In the genomic region with DNA sequence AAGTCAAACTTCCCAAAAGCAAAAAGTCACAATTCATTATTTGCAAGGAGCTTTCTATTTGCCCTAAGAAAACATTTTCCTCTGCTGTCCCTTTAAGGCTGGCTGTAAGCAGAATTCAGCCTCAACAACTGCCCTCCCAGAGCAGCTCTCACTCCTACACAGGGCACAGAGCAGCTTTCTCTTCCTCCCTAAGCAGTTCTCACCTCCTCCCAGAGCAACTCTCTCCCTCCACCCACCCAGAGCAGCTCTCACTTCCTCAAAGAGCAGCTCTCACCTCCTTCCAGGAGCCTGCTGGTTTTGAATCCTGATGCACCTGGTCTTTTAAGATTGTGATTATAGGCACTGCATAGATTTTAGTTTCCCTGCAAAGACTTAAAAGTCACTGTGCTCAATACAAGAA, we compare ENCODE assay signal across 13 cellular contexts.
DNase-seq lines count a peak whose midpoint lies in the region; ATAC-seq and TF ChIP-seq lines count a peak whose summit lies in the region.
"Had no signal": no experiment of that assay in that cellular context is flagged by ENCODE, and none has a peak within 500 bp of the region (broad histone marks: within the 10 kb centered on the region; RNA-seq: fewer than 3 reads in every experiment).

No MANE protein-coding gene starts in this region.

- no peak for TF ChIP-seq CTCF in glutamatergic neuron (IDR thresholded peaks at IDR 0.05; ENCODE audit: partially characterized antibody, unreplicated experiment)
- TF ChIP-seq CTCF in Caco-2 (IDR thresholded peaks at IDR 0.05; ENCODE audit: insufficient read depth in 1 of 2, low read depth in 1 of 2, low read length in 1 of 2, severe bottlenecking in 1 of 2, unreplicated experiment in 1 of 2), result no peak

- H3K27me3 ChIP-seq in Caco-2 (replicated peaks; ENCODE audit: control insufficient read depth, insufficient read depth, low read length), result no peaks in the 10 kb centered on the region
- H3K27me3 ChIP-seq: spleen had no signal

- CTCF ChIA-PET in Caco-2 (lab: Charles Lee), result no interaction called here

- no peak overlapping the region for H3K4me3 ChIP-seq in Caco-2 (ENCODE audit: low read depth, low read length)
- H3K4me3 ChIP-seq: spleen had no signal

- H3K36me3 Mint-ChIP-seq in memory B cell (peaks cover 26% of the 10 kb centered on the region), glutamatergic neuron (ENCODE audit: unreplicated experiment) (peaks cover 4% of the 10 kb centered on the region), Caco-2 (ENCODE audit: insufficient read depth, unreplicated experiment) (peaks cover 48% of the 10 kb centered on the region)

- no peaks in the 10 kb centered on the region for H3K27me3 Mint-ChIP-seq in memory B cell
- H3K27me3 Mint-ChIP-seq in glutamatergic neuron (ENCODE audit: unreplicated experiment), result peaks cover 7% of the 10 kb centered on the region
- H3K27me3 Mint-ChIP-seq in Caco-2 (ENCODE audit: insufficient read depth, unreplicated experiment), result no peaks in the 10 kb centered on the region
- H3K27me3 Mint-ChIP-seq: activated T-cell treated with anti-CD3 and anti-CD28 coated beads, Interleukin-2, amount 50 U/mL, for 24 hours had no signal

- H3K4me1 Mint-ChIP-seq in memory B cell, result peaks cover 9% of the 10 kb centered on the region
- peaks cover 5% of the 10 kb centered on the region for H3K4me1 Mint-ChIP-seq in glutamatergic neuron (ENCODE audit: low read depth, unreplicated experiment)
- no peaks in the 10 kb centered on the region for H3K4me1 Mint-ChIP-seq in Caco-2 (ENCODE audit: low read depth, unreplicated experiment)

- intact Hi-C loops in Caco-2 (cut with micrococcal nuclease; ENCODE audit: unreplicated experiment), result no loop called here
- intact Hi-C loops in cardiac septum (cut with DNase I), result no loop called here

- no peaks in the 10 kb centered on the region for H3K9me3 ChIP-seq in Caco-2
- H3K9me3 ChIP-seq: spleen had no signal

- POLR2A ChIA-PET in Caco-2 (lab: Charles Lee), result no interaction called here

- ATAC-seq in GM19023 (IDR thresholded peaks at IDR 0.05; ENCODE audit: unreplicated experiment) (peak; percentile 98), HG02610 (IDR thresholded peaks at IDR 0.05; ENCODE audit: unreplicated experiment) (peak; percentile 98), HG03565 (IDR thresholded peaks at IDR 0.05; ENCODE audit: unreplicated experiment) (peak; percentile 97), memory B cell (ENCODE audit: low read depth) (peak; percentile 99)
- ATAC-seq: left ventricle myocardium superior had no signal

- H3K4me1 ChIP-seq in Caco-2, result no peaks in the 10 kb centered on the region

- no peaks in the 10 kb centered on the region for H3K9me3 Mint-ChIP-seq in memory B cell
- H3K9me3 Mint-ChIP-seq in glutamatergic neuron (ENCODE audit: unreplicated experiment), result peaks cover 2% of the 10 kb centered on the region
- H3K9me3 Mint-ChIP-seq in Caco-2 (ENCODE audit: unreplicated experiment), result no peaks in the 10 kb centered on the region
- H3K9me3 Mint-ChIP-seq: activated T-cell treated with anti-CD3 and anti-CD28 coated beads, Interleukin-2, amount 50 U/mL, for 24 hours had no signal

- H3K4me3 Mint-ChIP-seq in memory B cell (no peak overlapping the region), glutamatergic neuron (ENCODE audit: unreplicated experiment) (no peak overlapping the region), Caco-2 (ENCODE audit: unreplicated experiment) (no peak overlapping the region)
- H3K4me3 Mint-ChIP-seq: activated T-cell treated with anti-CD3 and anti-CD28 coated beads, Interleukin-2, amount 50 U/mL, for 24 hours had no signal

- DNase-seq in memory B cell (ENCODE audit: low spot score in 2 of 2) (peak; percentile 17 to 33), glutamatergic neuron (no peak), Caco-2 (no peak), cardiac septum (ENCODE audit: low spot score) (no peak), NCI-H2081 treated with DMSO at 0.1 percent for 48 hours (lab: John Stamatoyannopoulos, UW) (no peak)
- DNase-seq: activated T-cell treated with anti-CD3 and anti-CD28 coated beads, Interleukin-2, amount 50 U/mL, for 24 hours; KG1; left ventricle myocardium superior; Right ventricle myocardium superior; spleen had no signal

- peaks cover 2% of the 10 kb centered on the region for H3K36me3 ChIP-seq in Caco-2 (ENCODE audit: control insufficient read depth, insufficient read depth, low read length)

- no TSS peak for BruUV-seq in Caco-2 (replicated peaks; lab: Mats Ljungman, UMichigan)

- H3K27ac Mint-ChIP-seq in memory B cell (no peak overlapping the region), glutamatergic neuron (ENCODE audit: unreplicated experiment) (no peak overlapping the region), Caco-2 (ENCODE audit: unreplicated experiment) (no peak overlapping the region)
- H3K27ac Mint-ChIP-seq: activated T-cell treated with anti-CD3 and anti-CD28 coated beads, Interleukin-2, amount 50 U/mL, for 24 hours had no signal

Comparison
In these comparisons a context has a peak if more than half of its experiments do, and no peak if none do; other contexts are left out.
1. DNase-seq: peak in memory B cell (2 of 2); none in glutamatergic neuron (single experiment), Caco-2 (0 of 2), cardiac septum (single experiment) and NCI-H2081 treated with DMSO at 0.1 percent for 48 hours (single experiment).
2. Peak in every context shown above with its lines, with median percentiles within 50 percentile points of each other: ATAC-seq.